In genomic region chr22:50148991-50149721, GRCh38 we compare ENCODE assay signal across 8 cellular contexts. TPM values are rescaled to one million over a fixed set of nuclear protein-coding genes. Genes with fewer than 3 reads are reported as not detected.
DNase-seq lines count a peak whose midpoint lies in the region; TF ChIP-seq lines count a peak whose summit lies in the region.

No MANE protein-coding gene starts in this region.

- TF ChIP-seq CTCF in VCaP (conservative IDR thresholded peaks at IDR 0.05) = peak; percentile 84
- peak in 2 of 3 donors; percentile 55 to 65 for TF ChIP-seq CTCF in breast epithelium (IDR thresholded peaks at IDR 0.05)

- H3K36me3 ChIP-seq in breast epithelium = no peaks in the 10 kb centered on the region

- H3K27me3 ChIP-seq in breast epithelium = no peaks in the 10 kb centered on the region

- intact Hi-C loops in breast epithelium (cut with DNase I; ENCODE audit: low total_unique reads) = no loop called here

- H3K9me3 ChIP-seq in breast epithelium = no peaks in the 10 kb centered on the region

- no peak overlapping the region for H3K27ac ChIP-seq in VCaP
- H3K27ac ChIP-seq in breast epithelium = no peak overlapping the region

- TF ChIP-seq POLR2A in breast epithelium (IDR thresholded peaks at IDR 0.05) = no peak

- no peak overlapping the region for H3K4me3 ChIP-seq in breast epithelium

- H3K4me1 ChIP-seq in breast epithelium = no peaks in the 10 kb centered on the region

- peak; percentile 38 to 73 for DNase-seq in NCI-H524 (lab: John Stamatoyannopoulos, UW)
- DNase-seq in NCI-H524 treated with DMSO at 0.1 percent for 48 hours (lab: John Stamatoyannopoulos, UW) = no peak
- DNase-seq in NCI-H1436 (lab: John Stamatoyannopoulos, UW) = peak; percentile 40
- no peak for DNase-seq in breast epithelium (ENCODE audit: low spot score in 2 of 2)
- peak; percentile 69 for DNase-seq in left kidney (ENCODE audit: low read depth, low spot score)
- peak; percentile 50 for DNase-seq in stimulated activated CD8-positive, alpha-beta memory T cell treated with anti-CD3 and anti-CD28 coated beads, Interleukin-12 subunit alpha, Interleukin-12 subunit beta, amount 100 ng/mL, for 1 hour (ENCODE audit: low read depth)
- no peak for DNase-seq in T1000 (lab: John Stamatoyannopoulos, UW)

RNA-seq across cellular contexts. Expression of gene PANX2, which starts 21.4 kb away (rescaled TPM):
- total RNA-seq in breast epithelium = 1 to 10 TPM in 2 of 3 donors, under 1 TPM in 1; 0.64 to 2.0 (median 1.8) TPM

RNA-seq across cellular contexts. Expression of gene TRABD, which starts 36.6 kb away (rescaled TPM):
- 10 to 100 TPM; 17.3 to 35.7 (median 28.2) TPM for total RNA-seq in breast epithelium

RNA-seq across cellular contexts. Expression of gene SELENOO, which starts 51.7 kb away (rescaled TPM):
- 10 to 100 TPM; 24.3 to 32.3 (median 31.8) TPM for total RNA-seq in breast epithelium

RNA-seq across cellular contexts. Expression of gene MOV10L1, which starts 59.4 kb away (rescaled TPM):
- under 1 TPM; 0.16 to 0.44 (median 0.33) TPM for total RNA-seq in breast epithelium

Comparison
In these comparisons a context has a peak if more than half of its experiments do, and no peak if none do; other contexts are left out.
1. DNase-seq: peak in NCI-H524 (2 of 2), NCI-H1436 (single experiment), left kidney (single experiment) and stimulated activated CD8-positive, alpha-beta memory T cell treated with anti-CD3 and anti-CD28 coated beads, Interleukin-12 subunit alpha, Interleukin-12 subunit beta, amount 100 ng/mL, for 1 hour (single experiment); none in NCI-H524 treated with DMSO at 0.1 percent for 48 hours (single experiment), breast epithelium (0 of 2) and T1000 (single experiment).